ENCODE assay signal across 34 cellular contexts in the genomic region with DNA sequence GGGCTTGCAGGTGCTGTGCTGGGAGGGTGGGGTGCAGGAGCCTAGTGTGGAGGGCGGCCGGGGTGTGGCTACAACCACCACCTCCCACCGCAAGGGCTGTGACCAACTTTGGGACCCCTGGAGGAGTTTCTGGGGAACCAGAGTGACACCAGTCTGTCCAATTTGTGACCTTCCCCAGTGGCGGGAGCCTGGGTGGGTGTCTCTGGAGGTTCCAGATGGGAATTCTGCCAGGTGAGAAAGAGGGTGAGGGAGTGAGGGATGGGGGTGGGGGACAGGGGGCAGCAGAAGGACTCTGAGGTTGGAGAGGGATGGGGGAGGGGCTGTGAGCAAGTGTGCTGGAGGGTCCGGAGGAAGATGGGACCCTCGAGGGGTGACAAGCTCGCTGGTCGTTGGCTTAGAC. TPM values are rescaled to one million over a fixed set of nuclear protein-coding genes. Genes with fewer than 3 reads are reported as not detected.
"Had no signal": no experiment of that assay in that cellular context is flagged by ENCODE, and none has a peak within 500 bp of the region (broad histone marks: within the 10 kb centered on the region; RNA-seq: fewer than 3 reads in every experiment).

No MANE protein-coding gene starts in this region.

- FAIRE-seq: astrocyte, bronchial epithelial cell had no signal

- H3K36me3 ChIP-seq: adrenal gland, ascending aorta, brain microvascular endothelial cell, breast epithelium, cardiac muscle cell had no signal

- DNase-seq: activated effector memory CD4-positive, alpha-beta T cell treated with anti-CD3 and anti-CD28 coated beads, Interleukin-2, amount 50 U/mL, for 16 hours; activated effector memory CD4-positive, alpha-beta T cell treated with Interleukin-2 at 50 U/mL for 16 hours; activated gamma-delta T cell; activated gamma-delta T cell treated with Interleukin-2 at 50 U/mL for 16 hours; activated naive CD4-positive, alpha-beta T cell; activated naive CD4-positive, alpha-beta T cell treated with anti-CD3 and anti-CD28 coated beads for 36 hours; activated naive CD4-positive, alpha-beta T cell treated with anti-CD3 and anti-CD28 coated beads, Interleukin-2, amount 10 ng/mL, durations not matched to agents 7 days and 5 days; activated naive CD4-positive, alpha-beta T cell treated with anti-CD3 and anti-CD28 coated beads, Interleukin-2, amount 50 U/mL, for 16 hours; activated naive CD4-positive, alpha-beta T cell treated with Interleukin-2 at 50 U/mL for 16 hours; activated naive CD8-positive, alpha-beta T cell treated with anti-CD3 and anti-CD28 coated beads for 36 hours; activated naive CD8-positive, alpha-beta T cell treated with anti-CD3 and anti-CD28 coated beads, Interleukin-2, amount 10 ng/mL, durations not matched to agents 7 days and 5 days; activated naive CD8-positive, alpha-beta T cell treated with anti-CD3 and anti-CD28 coated beads, Interleukin-2, amount 50 U/mL, for 24 hours; activated T-cell treated with anti-CD3 and anti-CD28 coated beads, Interleukin-2, amount 50 U/mL, for 24 hours; activated T-cell treated with anti-CD3 and anti-CD28 coated beads, Interleukin-2, amount 50 U/mL, for 4 hours; activated T-cell treated with anti-CD3 and anti-CD28 coated beads, Interleukin-2, amount 50 U/mL, for 48 hours; activated T-cell treated with anti-CD3 and anti-CD28 coated beads, Interleukin-2, amount 50 U/mL, for 72 hours; adrenal gland; amniotic stem cell; amygdala; anterior cingulate cortex; aorta; body of pancreas; brain microvascular endothelial cell; caudate nucleus; central memory CD4-positive, alpha-beta T cell; cerebellar nuclear complex had no signal

- H3K27ac ChIP-seq: adrenal gland, ascending aorta, body of pancreas, brain microvascular endothelial cell, breast epithelium, cardiac muscle cell had no signal

- H3K27me3 ChIP-seq: brain microvascular endothelial cell had no signal

- H3K4me1 ChIP-seq: ascending aorta had no signal

- ATAC-seq: activated naive CD4-positive, alpha-beta T cell treated with anti-CD3 and anti-CD28 coated beads, Interleukin-2, amount 50 U/mL, for 72 hours; activated naive CD8-positive, alpha-beta T cell treated with anti-CD3 and anti-CD28 coated beads, Interleukin-2, amount 50 U/mL, for 24 hours; activated T-cell treated with anti-CD3 and anti-CD28 coated beads, Interleukin-2, amount 50 U/mL, for 4 hours; activated T-cell treated with anti-CD3 and anti-CD28 coated beads, Interleukin-2, amount 50 U/mL, for 72 hours; activated T-helper 17 cell treated with anti-CD3 and anti-CD28 coated beads, Interleukin-2, amount 50 U/mL, for 72 hours; body of pancreas had no signal

- H3K9me3 ChIP-seq: adrenal gland, ascending aorta, body of pancreas had no signal

- H3K4me3 ChIP-seq: adrenal gland, ascending aorta, body of pancreas, breast epithelium, cardiac muscle cell had no signal

RNA-seq across cellular contexts. Expression of gene CACNA1B, which starts 4.2 kb away (rescaled TPM):
- total RNA-seq: activated naive CD8-positive, alpha-beta T cell treated with anti-CD3 and anti-CD28 coated beads for 36 hours; activated naive CD8-positive, alpha-beta T cell treated with anti-CD3 and anti-CD28 coated beads, Interleukin-2, amount 10 ng/mL, durations not matched to agents 7 days and 5 days; activated T-helper 1 cell treated with anti-CD3 and anti-CD28 coated beads, Interleukin-12 subunit alpha, Interleukin-12 subunit beta, Interleukin-2, Interleukin-4 antibody, amounts not matched to agents 30 ng/mL and 10 ng/mL and 1 ng/mL, durations not matched to agents 14 hours and 24 hours and 36 hours; ascending aorta; bronchial epithelial cell had no signal
